ENCODE assay signal across 21 cellular contexts in genomic region chr12:23066095-23066494, GRCh38.
DNase-seq lines count a peak whose midpoint lies in the region; ATAC-seq and FAIRE-seq lines count a peak whose summit lies in the region.
"Had no signal": no experiment of that assay in that cellular context is flagged by ENCODE, and none has a peak within 500 bp of the region (broad histone marks: within the 10 kb centered on the region; RNA-seq: fewer than 3 reads in every experiment).

No MANE protein-coding gene starts in this region.

- no peak for FAIRE-seq in RCC 7860 (lab: Jason Lieb, UNC)
- FAIRE-seq: A204.1, GM12878, GM19239 had no signal

- DNase-seq in COLO829 (ENCODE audit: low spot score) (peak; percentile 23), amniotic epithelial cell (ENCODE audit: low read depth) (peak; percentile 6), epithelial cell of prostate (ENCODE audit: low read depth, low spot score) (peak; percentile 22), renal cortical epithelial cell (ENCODE audit: low read depth) (peak; percentile 54), HK-2 (ENCODE audit: unreplicated experiment) (no peak), RCC 7860 (ENCODE audit: low spot score) (no peak)
- DNase-seq: Calu3; CD4-positive, alpha-beta memory T cell; DMS53; EL; HCEC 1CT; KG1; MV-4-11; NCI-H1694 treated with DMSO at 0.1 percent for 48 hours; NCI-H510A treated with DMSO at 0.1 percent for 48 hours; PC-9 had no signal

- ATAC-seq in HG02938 (IDR thresholded peaks at IDR 0.05; ENCODE audit: unreplicated experiment) = no peak
- ATAC-seq: GM12878 had no signal

- no peak overlapping the region for H3K27ac ChIP-seq in epithelial cell of prostate
- H3K27ac ChIP-seq: PC-9, SJSA1 had no signal

Comparison
In these comparisons a context has a peak if more than half of its experiments do, and no peak if none do; other contexts are left out.
1. DNase-seq: peak in COLO829 (single experiment), amniotic epithelial cell (single experiment), epithelial cell of prostate (single experiment) and renal cortical epithelial cell (single experiment); none in HK-2 (single experiment) and RCC 7860 (single experiment).